30 cellular contexts compared by ENCODE assay signal in genomic region chr4:56783986-56784385, GRCh38. TPM values are rescaled to one million over a fixed set of nuclear protein-coding genes. Genes with fewer than 3 reads are reported as not detected.
"Had no signal": no experiment of that assay in that cellular context is flagged by ENCODE, and none has a peak within 500 bp of the region (broad histone marks: within the 10 kb centered on the region; RNA-seq: fewer than 3 reads in every experiment).

No MANE protein-coding gene starts in this region.

- H3K4me1 Mint-ChIP-seq: activated naive CD8-positive, alpha-beta T cell treated with anti-CD3 and anti-CD28 coated beads, Interleukin-2, amount 50 U/mL, for 24 hours had no signal

- H3K36me3 Mint-ChIP-seq: activated naive CD4-positive, alpha-beta T cell treated with anti-CD3 and anti-CD28 coated beads, Interleukin-2, amount 50 U/mL, for 72 hours had no signal

- H3K36me3 ChIP-seq: ascending aorta, breast epithelium, SJSA1 had no signal

- H3K27ac ChIP-seq: ascending aorta, breast epithelium, RWPE1, SJSA1 had no signal

- H3K4me1 ChIP-seq: ascending aorta, breast epithelium, SJSA1 had no signal

- H3K4me3 Mint-ChIP-seq: activated CD8-positive, alpha-beta T cell treated with anti-CD3 and anti-CD28 coated beads, Interleukin-2, amount 10 ng/mL, durations not matched to agents 7 days and 5 days; activated naive CD8-positive, alpha-beta T cell treated with anti-CD3 and anti-CD28 coated beads, Interleukin-2, amount 50 U/mL, for 24 hours; T-helper 1 cell treated with Interleukin-12 subunit alpha and Interleukin-12 subunit beta and Interleukin-4 antibody, amounts not matched to agents 30 μg/mL and 1 μg/mL, for 36 hours had no signal

- H3K9me3 ChIP-seq: ascending aorta, breast epithelium, SJSA1 had no signal

- H3K27ac Mint-ChIP-seq: activated CD8-positive, alpha-beta T cell treated with anti-CD3 and anti-CD28 coated beads, Interleukin-2, amount 10 ng/mL, durations not matched to agents 7 days and 5 days; activated naive CD4-positive, alpha-beta T cell treated with anti-CD3 and anti-CD28 coated beads, Interleukin-2, amount 50 U/mL, for 72 hours; activated naive CD8-positive, alpha-beta T cell treated with anti-CD3 and anti-CD28 coated beads, Interleukin-2, amount 50 U/mL, for 24 hours; T-helper 1 cell treated with Interleukin-12 subunit alpha and Interleukin-12 subunit beta and Interleukin-4 antibody, amounts not matched to agents 30 μg/mL and 1 μg/mL, for 36 hours had no signal

- ATAC-seq: activated CD4-positive, CD25-positive, alpha-beta regulatory T cell treated with anti-CD3 and anti-CD28 coated beads, Interleukin-2, amount 50 U/mL, for 24 hours; activated CD8-positive, alpha-beta T cell treated with anti-CD3 and anti-CD28 coated beads, Interleukin-2, amount 10 ng/mL, durations not matched to agents 7 days and 5 days; activated naive CD4-positive, alpha-beta T cell treated with anti-CD3 and anti-CD28 coated beads, Interleukin-2, amount 50 U/mL, for 72 hours; activated naive CD8-positive, alpha-beta T cell treated with anti-CD3 and anti-CD28 coated beads, Interleukin-2, amount 50 U/mL, for 24 hours; K562; Panc1 had no signal

- H3K4me3 ChIP-seq: ascending aorta, breast epithelium, K562, SJSA1 had no signal

- H3K27me3 ChIP-seq: ascending aorta, breast epithelium, SJSA1 had no signal

- H3K27me3 Mint-ChIP-seq: activated naive CD8-positive, alpha-beta T cell treated with anti-CD3 and anti-CD28 coated beads, Interleukin-2, amount 50 U/mL, for 24 hours had no signal

- DNase-seq: activated CD4-positive, alpha-beta T cell treated with anti-CD3 and anti-CD28 coated beads for 4 hours; activated CD8-positive, alpha-beta memory T cell treated with anti-CD3 and anti-CD28 coated beads, Interleukin-2, amount 50 U/mL, for 48 hours; activated CD8-positive, alpha-beta T cell treated with anti-CD3 and anti-CD28 coated beads, Interleukin-2, amount 10 ng/mL, durations not matched to agents 7 days and 5 days; activated effector memory CD4-positive, alpha-beta T cell treated with anti-CD3 and anti-CD28 coated beads, Interleukin-2, amount 50 U/mL, for 16 hours; activated naive CD4-positive, alpha-beta T cell treated with Interleukin-2 at 50 U/mL for 16 hours; activated naive CD8-positive, alpha-beta T cell treated with anti-CD3 and anti-CD28 coated beads, Interleukin-2, amount 50 U/mL, for 24 hours; activated T-cell treated with anti-CD3 and anti-CD28 coated beads, Interleukin-2, amount 50 U/mL, for 1 hour; amniotic stem cell; caudate nucleus; Karpas-422; NCI-H1048; NCI-H1417; NCI-H1930; NCI-H2107; NCI-H2171 treated with DMSO at 0.1 percent for 48 hours; NCI-H226; NCI-H526 treated with DMSO at 0.1 percent for 48 hours; NK-92 treated with Interleukin-12 subunit alpha and Interleukin-12 subunit beta, amount 100 ng/mL, for 24 hours; OCI-M1; Right ventricle myocardium superior had no signal

- H3K9me3 Mint-ChIP-seq: activated naive CD4-positive, alpha-beta T cell treated with anti-CD3 and anti-CD28 coated beads, Interleukin-2, amount 50 U/mL, for 72 hours; activated naive CD8-positive, alpha-beta T cell treated with anti-CD3 and anti-CD28 coated beads, Interleukin-2, amount 50 U/mL, for 24 hours; T-helper 1 cell treated with Interleukin-12 subunit alpha and Interleukin-12 subunit beta and Interleukin-4 antibody, amounts not matched to agents 30 μg/mL and 1 μg/mL, for 36 hours had no signal

RNA-seq across cellular contexts. Expression of gene SPINK2, which starts 37.5 kb away (rescaled TPM):
- total RNA-seq: ascending aorta, K562, NCI-H460, SJSA1 had no signal
- polyA plus RNA-seq: K562 had no signal
